27 cellular contexts compared by ENCODE assay signal in genomic region chr4:26424143-26424542, GRCh38.
"Had no signal": no experiment of that assay in that cellular context is flagged by ENCODE, and none has a peak within 500 bp of the region (broad histone marks: within the 10 kb centered on the region; RNA-seq: fewer than 3 reads in every experiment).

No MANE protein-coding gene starts in this region.

- H3K27ac Mint-ChIP-seq: activated CD4-positive, alpha-beta T cell treated with anti-CD3 and anti-CD28 coated beads, Interleukin-2, amount 10 ng/mL, durations not matched to agents 24 days and 14 days; activated CD8-positive, alpha-beta memory T cell treated with anti-CD3 and anti-CD28 coated beads, Interleukin-2, amount 10 ng/mL, durations not matched to agents 7 days and 5 days; activated naive CD4-positive, alpha-beta T cell treated with anti-CD3 and anti-CD28 coated beads, Interleukin-2, amount 50 U/mL, for 72 hours; activated naive CD8-positive, alpha-beta T cell treated with anti-CD3 and anti-CD28 coated beads, Interleukin-2, amount 50 U/mL, for 24 hours; activated T-cell treated with anti-CD3 and anti-CD28 coated beads, Interleukin-2, amount 50 U/mL, for 24 hours; activated T-helper 1 cell treated with anti-CD3 and anti-CD28 coated beads, Interleukin-12 subunit alpha, Interleukin-12 subunit beta, Interleukin-2, Interleukin-4 antibody, amounts not matched to agents 30 ng/mL and 10 ng/mL and 1 ng/mL, durations not matched to agents 14 hours and 24 hours and 36 hours; T-helper 1 cell treated with Interleukin-12 subunit alpha and Interleukin-12 subunit beta and Interleukin-4 antibody, amounts not matched to agents 30 μg/mL and 1 μg/mL, for 36 hours; WTC11 had no signal

- H3K36me3 ChIP-seq: breast epithelium had no signal

- H3K4me3 Mint-ChIP-seq: activated CD4-positive, alpha-beta T cell treated with anti-CD3 and anti-CD28 coated beads, Interleukin-2, amount 10 ng/mL, durations not matched to agents 24 days and 14 days; activated CD8-positive, alpha-beta memory T cell treated with anti-CD3 and anti-CD28 coated beads, Interleukin-2, amount 10 ng/mL, durations not matched to agents 7 days and 5 days; activated naive CD8-positive, alpha-beta T cell treated with anti-CD3 and anti-CD28 coated beads, Interleukin-2, amount 50 U/mL, for 24 hours; activated T-cell treated with anti-CD3 and anti-CD28 coated beads, Interleukin-2, amount 50 U/mL, for 24 hours; activated T-helper 1 cell treated with anti-CD3 and anti-CD28 coated beads, Interleukin-12 subunit alpha, Interleukin-12 subunit beta, Interleukin-2, Interleukin-4 antibody, amounts not matched to agents 30 ng/mL and 10 ng/mL and 1 ng/mL, durations not matched to agents 14 hours and 24 hours and 36 hours; T-helper 1 cell treated with Interleukin-12 subunit alpha and Interleukin-12 subunit beta and Interleukin-4 antibody, amounts not matched to agents 30 μg/mL and 1 μg/mL, for 36 hours; WTC11 had no signal

- H3K9ac ChIP-seq: KMS-11 had no signal

- H3K9me3 Mint-ChIP-seq: activated CD4-positive, alpha-beta T cell treated with anti-CD3 and anti-CD28 coated beads, Interleukin-2, amount 10 ng/mL, durations not matched to agents 24 days and 14 days; activated naive CD4-positive, alpha-beta T cell treated with anti-CD3 and anti-CD28 coated beads, Interleukin-2, amount 50 U/mL, for 72 hours; activated naive CD8-positive, alpha-beta T cell treated with anti-CD3 and anti-CD28 coated beads, Interleukin-2, amount 50 U/mL, for 24 hours; activated T-cell treated with anti-CD3 and anti-CD28 coated beads, Interleukin-2, amount 50 U/mL, for 24 hours; activated T-helper 1 cell treated with anti-CD3 and anti-CD28 coated beads, Interleukin-12 subunit alpha, Interleukin-12 subunit beta, Interleukin-2, Interleukin-4 antibody, amounts not matched to agents 30 ng/mL and 10 ng/mL and 1 ng/mL, durations not matched to agents 14 hours and 24 hours and 36 hours; T-helper 1 cell treated with Interleukin-12 subunit alpha and Interleukin-12 subunit beta and Interleukin-4 antibody, amounts not matched to agents 30 μg/mL and 1 μg/mL, for 36 hours; WTC11 had no signal

- H3K4me3 ChIP-seq: breast epithelium, SJSA1 had no signal

- H3K27ac ChIP-seq: breast epithelium, KMS-11, SJSA1 had no signal

- FAIRE-seq: RCC 7860 had no signal

- ATAC-seq: activated CD8-positive, alpha-beta memory T cell treated with anti-CD3 and anti-CD28 coated beads, Interleukin-2, amount 10 ng/mL, durations not matched to agents 7 days and 5 days; activated naive CD4-positive, alpha-beta T cell treated with anti-CD3 and anti-CD28 coated beads, Interleukin-2, amount 50 U/mL, for 72 hours; activated naive CD8-positive, alpha-beta T cell treated with anti-CD3 and anti-CD28 coated beads, Interleukin-2, amount 50 U/mL, for 24 hours; PC-3; WTC11 had no signal

- H3K27me3 ChIP-seq: breast epithelium, SJSA1 had no signal

- H3K27me3 Mint-ChIP-seq: activated CD4-positive, alpha-beta T cell treated with anti-CD3 and anti-CD28 coated beads, Interleukin-2, amount 10 ng/mL, durations not matched to agents 24 days and 14 days; activated CD8-positive, alpha-beta memory T cell treated with anti-CD3 and anti-CD28 coated beads, Interleukin-2, amount 10 ng/mL, durations not matched to agents 7 days and 5 days; activated naive CD8-positive, alpha-beta T cell treated with anti-CD3 and anti-CD28 coated beads, Interleukin-2, amount 50 U/mL, for 24 hours; activated T-cell treated with anti-CD3 and anti-CD28 coated beads, Interleukin-2, amount 50 U/mL, for 24 hours had no signal

- H3K4me1 ChIP-seq: breast epithelium had no signal

- H3K4me2 ChIP-seq: KMS-11 had no signal

- DNase-seq: activated CD4-positive, alpha-beta T cell treated with anti-CD3 and anti-CD28 coated beads for 1 hour; activated CD4-positive, alpha-beta T cell treated with anti-CD3 and anti-CD28 coated beads, Interleukin-2, amount 10 ng/mL, durations not matched to agents 24 days and 14 days; activated CD4-positive, alpha-beta T cell treated with anti-CD3 and anti-CD28 coated beads, Interleukin-2, amount 50 U/mL, for 48 hours; activated CD8-positive, alpha-beta memory T cell treated with anti-CD3 and anti-CD28 coated beads, Interleukin-2, amount 10 ng/mL, durations not matched to agents 7 days and 5 days; activated effector memory CD4-positive, alpha-beta T cell treated with Interleukin-2 at 50 U/mL for 16 hours; activated naive CD4-positive, alpha-beta T cell; activated naive CD8-positive, alpha-beta T cell treated with anti-CD3 and anti-CD28 coated beads, Interleukin-2, amount 50 U/mL, for 24 hours; activated T-cell treated with anti-CD3 and anti-CD28 coated beads, Interleukin-2, amount 50 U/mL, for 24 hours; amniotic stem cell; caudate nucleus; NCI-H1092; NCI-H1417 treated with DMSO at 0.1 percent for 48 hours; NCI-H1694; NCI-H2029; NCI-H2107; NCI-H345; NCI-H510A; PC-3; SHP77 had no signal

- H3K9me3 ChIP-seq: breast epithelium, SJSA1 had no signal
